ENCODE assay signal across 9 cellular contexts in genomic region chr7:148701414-148701813, GRCh38. TPM values are rescaled to one million over a fixed set of nuclear protein-coding genes. Genes with fewer than 3 reads are reported as not detected.
A peak's percentile ranks its signal among the peaks of the same experiment; 100 is the strongest.
DNase-seq lines count a peak whose midpoint lies in the region; ATAC-seq and TF ChIP-seq lines count a peak whose summit lies in the region.
"Had no signal": no experiment of that assay in that cellular context is flagged by ENCODE, and none has a peak within 500 bp of the region (broad histone marks: within the 10 kb centered on the region; RNA-seq: fewer than 3 reads in every experiment).

No MANE protein-coding gene starts in this region.

- no peaks in the 10 kb centered on the region for H3K27me3 ChIP-seq in neural cell (ENCODE audit: insufficient read depth, low read depth, low read length)

- DNase-seq in EH (ENCODE audit: low read depth) (peak; percentile 60), MV-4-11 (lab: John Stamatoyannopoulos, UW) (peak; percentile 5), dermis blood vessel endothelial cell (peak; percentile 18), NCI-H187 (lab: John Stamatoyannopoulos, UW) (no peak), RPMI8226 (no peak), OCI-M2 (lab: John Stamatoyannopoulos, UW; ENCODE audit: unreplicated experiment) (no peak)
- DNase-seq: NCI-H1436 treated with DMSO at 0.1 percent for 48 hours had no signal

- H3K9me3 ChIP-seq in neural cell (ENCODE audit: low read length), result no peaks in the 10 kb centered on the region

- H3K9me2 ChIP-seq in neural cell (ENCODE audit: insufficient read depth, low read length), result no peaks in the 10 kb centered on the region

- H3K36me3 ChIP-seq in neural cell (ENCODE audit: insufficient read depth, low read length), result no peaks in the 10 kb centered on the region

- no peak for ATAC-seq in GM18520 (IDR thresholded peaks at IDR 0.05; ENCODE audit: unreplicated experiment)

- H2AFZ ChIP-seq in neural cell (ENCODE audit: low read depth, low read length), result no peak overlapping the region

- TF ChIP-seq EP300 in neural cell (conservative IDR thresholded peaks at IDR 0.05; ENCODE audit: poor library complexity, severe bottlenecking), result no peak

- TF ChIP-seq CTCF in neural cell (IDR thresholded peaks at IDR 0.05; ENCODE audit: poor library complexity, severe bottlenecking), result no peak

- H3K4me3 ChIP-seq in neural cell (ENCODE audit: low read length), result peak overlapping the region; percentile 86

- no peak overlapping the region for H3K4me2 ChIP-seq in neural cell (ENCODE audit: low read length)

- TF ChIP-seq RAD21 in neural cell (conservative IDR thresholded peaks at IDR 0.05), result no peak

- H3K9ac ChIP-seq in neural cell (ENCODE audit: low read length), result no peak overlapping the region

- H4K20me1 ChIP-seq in neural cell (ENCODE audit: insufficient read depth), result no peaks in the 10 kb centered on the region

- H3F3A ChIP-seq in neural cell (ENCODE audit: insufficient read depth, low read length, poor library complexity, severe bottlenecking), result no peaks in the 10 kb centered on the region

- H3K27ac ChIP-seq in neural cell (ENCODE audit: low read length), result no peak overlapping the region

- H3K79me2 ChIP-seq in neural cell (replicated peaks; ENCODE audit: insufficient read depth, low read length), result peaks cover 80% of the 10 kb centered on the region

TF ChIP-seq in neural cell, 6 proteins besides CTCF, POLR2A, EP300 and RAD21:
- TF ChIP-seq EZH2 (IDR thresholded peaks at IDR 0.05; ENCODE audit: borderline replicate concordance, insufficient read depth, low read length, poor library complexity, severe bottlenecking), result no peak
- TF ChIP-seq REST (IDR thresholded peaks at IDR 0.05; ENCODE audit: borderline replicate concordance), result no peak
- no peak for TF ChIP-seq MXI1 (conservative IDR thresholded peaks at IDR 0.05; ENCODE audit: poor library complexity, severe bottlenecking)
- TF ChIP-seq SMC3 (conservative IDR thresholded peaks at IDR 0.05; ENCODE audit: poor library complexity), result no peak
- no peak for TF ChIP-seq TAF1 (IDR thresholded peaks at IDR 0.05; ENCODE audit: low read depth)

RNA-seq across cellular contexts. Expression of gene CUL1, which starts 2.7 kb away (rescaled TPM):
- total RNA-seq in dermis blood vessel endothelial cell, result 48.8 and 71.1 TPM in 2 replicates
- 75.7 and 77.5 TPM in 2 replicates for polyA plus RNA-seq in neural cell
- 72.3 and 82.4 TPM in 2 replicates for polyA minus RNA-seq in neural cell

Comparison
In these comparisons a context has a peak if more than half of its experiments do, and no peak if none do; other contexts are left out.
1. DNase-seq: peak in EH (single experiment), MV-4-11 (single experiment) and dermis blood vessel endothelial cell (single experiment); none in NCI-H187 (0 of 2), RPMI8226 (single experiment) and OCI-M2 (single experiment).